20 cellular contexts compared by ENCODE assay signal in the genomic region with DNA sequence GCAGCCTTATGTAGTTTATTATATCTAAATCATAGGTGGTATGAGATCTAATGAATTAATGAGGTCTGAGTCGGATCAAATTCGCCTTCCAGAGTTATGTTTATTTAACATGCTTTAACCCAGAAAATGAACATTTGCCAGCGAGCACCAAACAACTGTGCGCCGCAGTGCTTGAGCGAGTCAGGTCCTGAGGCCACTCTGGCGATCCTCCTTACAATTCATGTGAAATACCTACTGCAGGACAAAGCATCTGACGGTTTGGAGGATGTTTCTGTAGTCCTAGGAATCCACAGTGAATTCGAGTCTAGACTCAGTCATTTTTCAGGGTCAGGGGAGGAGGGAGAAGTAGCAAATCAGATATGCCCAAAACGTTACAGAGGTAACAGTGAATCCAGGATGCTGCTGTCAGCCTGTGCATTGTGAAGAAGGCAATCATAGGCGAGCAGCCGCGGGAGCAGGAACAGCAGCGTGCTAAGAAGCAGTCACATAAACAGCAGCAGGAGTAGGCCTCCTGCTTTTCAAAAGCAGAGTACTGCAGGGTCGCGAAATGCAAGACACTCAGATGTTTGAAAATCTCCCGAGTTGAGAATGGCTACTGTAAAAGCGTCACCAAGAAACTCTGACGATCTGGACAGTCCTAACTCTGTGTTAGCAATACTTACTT.
A peak's percentile ranks its signal among the peaks of the same experiment; 100 is the strongest.
DNase-seq lines count a peak whose midpoint lies in the region; ATAC-seq and TF ChIP-seq lines count a peak whose summit lies in the region.
"Had no signal": no experiment of that assay in that cellular context is flagged by ENCODE, and none has a peak within 500 bp of the region (broad histone marks: within the 10 kb centered on the region; RNA-seq: fewer than 3 reads in every experiment).

No MANE protein-coding gene starts in this region.

- intact Hi-C loops in testis (cut with DNase I; ENCODE audit: low total_unique reads) = no loop called here

- H3K27ac ChIP-seq in ACC112 (ENCODE audit: low read depth, low read length) (no peak overlapping the region), testis (no peak overlapping the region)
- H3K27ac ChIP-seq: hepatocyte, psoas muscle, suprapubic skin had no signal

- H3K9ac ChIP-seq in endocrine pancreas (ENCODE audit: control insufficient read depth, insufficient read depth, low read length) = no peak overlapping the region

- H3K36me3 Mint-ChIP-seq in nephron progenitor cell (ENCODE audit: low read depth) = no peaks in the 10 kb centered on the region
- H3K36me3 Mint-ChIP-seq: natural killer cell treated with Interleukin-12 subunit alpha and Interleukin-12 subunit beta and Interleukin-15 and Interleukin-18, amount 100 ng/mL, for 72 hours had no signal

- peak overlapping the region; percentile 26 for H3K4me3 Mint-ChIP-seq in nephron progenitor cell
- H3K4me3 Mint-ChIP-seq: HFFc6; natural killer cell treated with Interleukin-12 subunit alpha and Interleukin-12 subunit beta and Interleukin-15 and Interleukin-18, amount 100 ng/mL, for 72 hours had no signal

- H3K9me3 ChIP-seq in endocrine pancreas (ENCODE audit: control insufficient read depth, low read length) (no peaks in the 10 kb centered on the region), testis (no peaks in the 10 kb centered on the region)
- H3K9me3 ChIP-seq: psoas muscle, suprapubic skin had no signal

- H3K4me1 ChIP-seq in ACC112 (ENCODE audit: control insufficient read depth, insufficient read depth, low read length, unreplicated experiment) (no peaks in the 10 kb centered on the region), endocrine pancreas (ENCODE audit: control insufficient read depth, insufficient read depth, low read length) (peaks cover 4% of the 10 kb centered on the region), testis (no peaks in the 10 kb centered on the region)
- H3K4me1 ChIP-seq: psoas muscle had no signal

- TF ChIP-seq POLR2A in testis (IDR thresholded peaks at IDR 0.05) = no peak

- WGBS in testis, 2 donors = 53 to 56% methylated on average over 19 of the region's 19 CpGs

- no peaks in the 10 kb centered on the region for H3K79me2 ChIP-seq in ACC112 (ENCODE audit: control insufficient read depth, insufficient read depth, low read length, unreplicated experiment)
- H3K79me2 ChIP-seq: hepatocyte had no signal

- DNase-seq in HuH-7 (ENCODE audit: low spot score) (peak; percentile 9), nephron progenitor cell (no peak), NAMALWA (ENCODE audit: low spot score) (no peak), testis (no peak)
- no peak for DNase-seq in stimulated activated naive CD8-positive, alpha-beta T cell treated with anti-CD3 and anti-CD28 coated beads, Interleukin-15, Interleukin-2, amounts not matched to agents 100 U/mL and 50 U/mL, for 24 hours
- DNase-seq: activated CD4-positive, alpha-beta T cell treated with anti-CD3 and anti-CD28 coated beads, Interleukin-2, amount 50 U/mL, for 1 hour; activated CD8-positive, alpha-beta memory T cell treated with anti-CD3 and anti-CD28 coated beads, Interleukin-2, amount 50 U/mL, for 48 hours; activated effector memory CD4-positive, alpha-beta T cell treated with anti-CD3 and anti-CD28 coated beads, Interleukin-2, amount 50 U/mL, for 16 hours; cerebellar nuclear complex; HFFc6; KG1; NCI-H2081 treated with DMSO at 0.1 percent for 48 hours; psoas muscle; stimulated activated CD4-positive, alpha-beta T cell treated with anti-CD3 and anti-CD28 coated beads, Interleukin-12 subunit alpha, Interleukin-12 subunit beta, amount 100 ng/mL, for 4 hours had no signal

- no peak for ATAC-seq in HG03354 (IDR thresholded peaks at IDR 0.05; ENCODE audit: poor library complexity, severe bottlenecking, unreplicated experiment)
- ATAC-seq in stimulated activated naive CD8-positive, alpha-beta T cell treated with anti-CD3 and anti-CD28 coated beads, Interleukin-15, Interleukin-2, amounts not matched to agents 100 U/mL and 50 U/mL, for 24 hours = no peak
- ATAC-seq: natural killer cell treated with Interleukin-12 subunit alpha and Interleukin-12 subunit beta and Interleukin-15 and Interleukin-18, amount 100 ng/mL, for 72 hours had no signal

- peaks cover 9% of the 10 kb centered on the region for H3K27me3 Mint-ChIP-seq in nephron progenitor cell (ENCODE audit: low read depth, poor library complexity)

- H3K36me3 ChIP-seq in ACC112 (ENCODE audit: insufficient read depth, low read length) = no peaks in the 10 kb centered on the region
- H3K36me3 ChIP-seq in endocrine pancreas (ENCODE audit: control insufficient read depth, insufficient read depth, low read length) = no peaks in the 10 kb centered on the region
- H3K36me3 ChIP-seq in testis (ENCODE audit: low read depth, missing control alignments) = no peaks in the 10 kb centered on the region
- H3K36me3 ChIP-seq: suprapubic skin had no signal

- no peaks in the 10 kb centered on the region for H3K27me3 ChIP-seq in ACC112 (ENCODE audit: insufficient read depth, low read length)
- no peaks in the 10 kb centered on the region for H3K27me3 ChIP-seq in endocrine pancreas (ENCODE audit: control insufficient read depth, insufficient read depth, low read length)
- no peaks in the 10 kb centered on the region for H3K27me3 ChIP-seq in testis
- H3K27me3 ChIP-seq: hepatocyte, suprapubic skin had no signal

- peaks cover 19% of the 10 kb centered on the region for H3K4me1 Mint-ChIP-seq in nephron progenitor cell

- no peak overlapping the region for H3K4me3 ChIP-seq in ACC112 (ENCODE audit: low read depth, low read length)
- H3K4me3 ChIP-seq in endocrine pancreas (ENCODE audit: control insufficient read depth, insufficient read depth, low read length) = peak overlapping the region; percentile 44
- peak overlapping the region in 1 of 2 donors; percentile 10 for H3K4me3 ChIP-seq in testis
- H3K4me3 ChIP-seq: hepatocyte, psoas muscle, suprapubic skin had no signal

- peak overlapping the region; percentile 50 for H3K27ac Mint-ChIP-seq in nephron progenitor cell
- H3K27ac Mint-ChIP-seq: HFFc6; natural killer cell treated with Interleukin-12 subunit alpha and Interleukin-12 subunit beta and Interleukin-15 and Interleukin-18, amount 100 ng/mL, for 72 hours had no signal

- no peaks in the 10 kb centered on the region for H3K9me3 Mint-ChIP-seq in nephron progenitor cell
- H3K9me3 Mint-ChIP-seq: HFFc6; natural killer cell treated with Interleukin-12 subunit alpha and Interleukin-12 subunit beta and Interleukin-15 and Interleukin-18, amount 100 ng/mL, for 72 hours had no signal

- TF ChIP-seq CTCF in nephron progenitor cell (IDR thresholded peaks at IDR 0.05) (no peak), testis (IDR thresholded peaks at IDR 0.05) (no peak)

- peak overlapping the region; percentile 49 for H2AFZ ChIP-seq in ACC112 (ENCODE audit: low read length, unreplicated experiment)
- H2AFZ ChIP-seq: hepatocyte had no signal
